Comparison of ENCODE assay signal across 8 cellular contexts in genomic region chr12:95547522-95548055, GRCh38. TPM values are rescaled to one million over a fixed set of nuclear protein-coding genes. Genes with fewer than 3 reads are reported as not detected.
A peak's percentile ranks its signal among the peaks of the same experiment; 100 is the strongest.
DNase-seq lines count a peak whose midpoint lies in the region; ATAC-seq, FAIRE-seq and TF ChIP-seq lines count a peak whose summit lies in the region.

No MANE protein-coding gene starts in this region.

- TF ChIP-seq EP300 in A549 (IDR thresholded peaks at IDR 0.05) = no peak

- DNase-seq in A549 (ENCODE audit: low read depth in 1 of 2, low spot score in 1 of 2) (no peak), HFFc6 (peak; percentile 0), choroid plexus epithelial cell (ENCODE audit: low read depth) (peak; percentile 36), mesothelial cell of epicardium (ENCODE audit: low spot score in 2 of 2, unreplicated experiment in 2 of 2) (no peak), OCI-M2 (lab: John Stamatoyannopoulos, UW; ENCODE audit: unreplicated experiment) (no peak)

- no peak overlapping the region for H3K27ac ChIP-seq in A549

- TF ChIP-seq CTCF in A549 (IDR thresholded peaks at IDR 0.05) = no peak
- TF ChIP-seq CTCF in HFFc6 (IDR thresholded peaks at IDR 0.05) = no peak
- no peak for TF ChIP-seq CTCF in choroid plexus epithelial cell (conservative IDR thresholded peaks at IDR 0.05; ENCODE audit: low read depth, low read length)
- TF ChIP-seq CTCF in mesothelial cell of epicardium (IDR thresholded peaks at IDR 0.05; ENCODE audit: unreplicated experiment) = no peak

- CTCF ChIA-PET in A549 (lab: Yijun Ruan, JAX) = interaction anchor here (0.8 to 1.3 kb wide), 3 partner anchors 8 to 301 kb away, joined by 3 to 8 read pairs (median 3); no protein-coding TSS in a partner anchor

- peaks cover 20% of the 10 kb centered on the region for H3K27me3 Mint-ChIP-seq in HFFc6 (ENCODE audit: insufficient read depth)
- peaks cover 87% of the 10 kb centered on the region for H3K27me3 Mint-ChIP-seq in mesothelial cell of epicardium (ENCODE audit: low read depth)

- H3K4me1 ChIP-seq in A549 = no peaks in the 10 kb centered on the region

- no peak for ATAC-seq in A549
- ATAC-seq in HG02610 (IDR thresholded peaks at IDR 0.05; ENCODE audit: unreplicated experiment) = no peak
- ATAC-seq in HG02763 (IDR thresholded peaks at IDR 0.05; ENCODE audit: unreplicated experiment) = no peak
- no peak for ATAC-seq in HG03175 (IDR thresholded peaks at IDR 0.05; ENCODE audit: unreplicated experiment)

- peak overlapping the region; percentile 85 for H3K4me2 ChIP-seq in A549

- H3K4me3 ChIP-seq in A549 (peak overlapping the region; percentile 88; the same call in 2 of the 3 replicates), choroid plexus epithelial cell (ENCODE audit: low read depth, low read length) (peak overlapping the region; percentile 45)

- H3K9me3 Mint-ChIP-seq in HFFc6 = peaks cover 12% of the 10 kb centered on the region
- peaks cover 7% of the 10 kb centered on the region for H3K9me3 Mint-ChIP-seq in mesothelial cell of epicardium

- 89% methylated on average over 9 of the region's 9 CpGs for WGBS in A549 (ENCODE audit: missing lambda C conversion rate)

- H3K4me3 Mint-ChIP-seq in HFFc6 = peak overlapping the region; percentile 55; the same call in 1 of the 2 replicates
- peak overlapping the region; percentile 48 for H3K4me3 Mint-ChIP-seq in mesothelial cell of epicardium

- H3K36me3 Mint-ChIP-seq in HFFc6 (ENCODE audit: low read depth) = peaks cover 8% of the 10 kb centered on the region
- peaks cover 5% of the 10 kb centered on the region for H3K36me3 Mint-ChIP-seq in mesothelial cell of epicardium

- TF ChIP-seq RAD21 in A549 (conservative IDR thresholded peaks at IDR 0.05 in 1 of 2, IDR thresholded peaks at IDR 0.05 in 1 of 2) = no peak

- FAIRE-seq in A549 (lab: Jason Lieb, UNC) = no peak

- POLR2A ChIA-PET in A549 (lab: Yijun Ruan, JAX) = interaction anchor here (0.6 kb wide), 1 partner anchor 544 kb away, joined by 3 read pairs; the partner anchor contains the start of gene NDUFA12

- no peak for TF ChIP-seq POLR2A in A549 (IDR thresholded peaks at IDR 0.05; ENCODE audit: low read length)

- H3K27ac Mint-ChIP-seq in HFFc6 = no peak overlapping the region
- H3K27ac Mint-ChIP-seq in mesothelial cell of epicardium = no peak overlapping the region

- peaks cover 11% of the 10 kb centered on the region for H3K9me3 ChIP-seq in A549

- peaks cover 9% of the 10 kb centered on the region for H3K4me1 Mint-ChIP-seq in HFFc6 (ENCODE audit: low read depth)
- H3K4me1 Mint-ChIP-seq in mesothelial cell of epicardium = peaks cover 3% of the 10 kb centered on the region

TF ChIP-seq in A549, 52 proteins besides CTCF, POLR2A, EP300 and RAD21:
- TF ChIP-seq GATA3 (IDR thresholded peaks at IDR 0.05; ENCODE audit: borderline replicate concordance) = no peak
- TF ChIP-seq KDM1A (IDR thresholded peaks at IDR 0.05; ENCODE audit: low read depth) = no peak
- no peak for TF ChIP-seq HDAC2 (IDR thresholded peaks at IDR 0.05)
- TF ChIP-seq FOXS1 (CRISPR knock-in tag; IDR thresholded peaks at IDR 0.05) = no peak
- no peak for TF ChIP-seq FOSB (CRISPR knock-in tag; IDR thresholded peaks at IDR 0.05)
- no peak for TF ChIP-seq E2F6 (IDR thresholded peaks at IDR 0.05; ENCODE audit: borderline replicate concordance, low read depth)
- TF ChIP-seq PBX3 (IDR thresholded peaks at IDR 0.05) = no peak
- TF ChIP-seq JUNB (IDR thresholded peaks at IDR 0.05) = no peak
- no peak for TF ChIP-seq RNF2 (IDR thresholded peaks at IDR 0.05; ENCODE audit: borderline replicate concordance, low read depth)
TF ChIP-seq in A549: peak in this region for 0.

RNA-seq across cellular contexts. Expression of gene USP44, which starts 3.7 kb away (rescaled TPM):
- polyA plus RNA-seq in A549 (2011; rRNA removed) (3.1 and 3.8 TPM in 2 replicates), A549 (2017; fragmentation: RNase III; extraction: RNeasy Plus Mini Kit Qiagen cat#74134 plus additional on column Dnase treatment) (0.50 to 0.66 TPM (median 0.59 TPM) in 3 replicates)
- polyA plus RNA-seq in A549 (2012; cell fraction: cytosol; rRNA removed) = 0.12 and 0.17 TPM in 2 replicates
- polyA plus RNA-seq in A549 (2012; cell fraction: nucleus; rRNA removed) = 0.02 and 0.31 TPM in 2 replicates
- polyA minus RNA-seq in A549 (2011; rRNA and poly(A)+ RNA removed) = 3.4 and 3.8 TPM in 2 replicates
- not detected for total RNA-seq in HFFc6 (2021; fragmentation: NEBNext Ultra II Directional; extraction: Animal tissue kit (Norgen Biotek cat#: 25700))
- total RNA-seq in mesothelial cell of epicardium = 0.16 to 0.36 TPM (median 0.25 TPM) in 3 replicates

Comparison
In these comparisons a context has a peak if more than half of its experiments do, and no peak if none do; other contexts are left out.
1. DNase-seq: peak in HFFc6 (single experiment) and choroid plexus epithelial cell (single experiment); none in A549 (0 of 2), mesothelial cell of epicardium (0 of 2) and OCI-M2 (single experiment).